Comparison of ENCODE assay signal across 1 cellular context in the genomic region with DNA sequence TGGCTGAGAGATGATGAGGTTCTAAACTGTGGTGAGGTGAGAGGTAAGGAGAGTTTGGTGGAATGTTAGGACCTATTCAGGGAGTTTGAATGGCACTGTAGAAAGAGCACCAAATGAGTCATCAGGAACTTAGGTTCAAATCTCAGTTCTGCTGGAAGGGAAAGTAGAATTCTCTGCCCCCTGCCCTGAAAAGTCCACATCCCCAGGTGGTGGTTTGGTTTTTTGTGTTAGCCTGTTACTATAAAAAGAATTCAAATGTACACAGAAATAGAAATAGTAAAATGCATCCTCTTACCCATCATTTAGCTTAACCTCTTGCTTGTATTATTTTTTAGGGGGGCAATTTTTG.
TF ChIP-seq lines count a peak whose summit lies in the region.

No MANE protein-coding gene starts in this region.

TF ChIP-seq in GM12878, 131 proteins besides CTCF, POLR2A, EP300 and RAD21:
- TF ChIP-seq CREM (IDR thresholded peaks at IDR 0.05; ENCODE audit: low read depth) = peak; percentile 22; the same call in 1 of the 2 replicates
- TF ChIP-seq RBBP5 (conservative IDR thresholded peaks at IDR 0.05) = no peak
- 0 out of 2 replicates have a peak, but pooled peaks have one; percentile 42 for TF ChIP-seq SPI1 (IDR thresholded peaks at IDR 0.05; ENCODE audit: borderline replicate concordance, insufficient read depth, low read depth, low read length)
- TF ChIP-seq MEF2B (IDR thresholded peaks at IDR 0.05; ENCODE audit: partially characterized antibody, poor library complexity, severe bottlenecking) = peak; percentile 37
- TF ChIP-seq TBL1XR1 (IDR thresholded peaks at IDR 0.05; ENCODE audit: low read depth, low read length) = 0 out of 2 replicates have a peak, but pooled peaks have one; percentile 41
- TF ChIP-seq MTA3 (IDR thresholded peaks at IDR 0.05; ENCODE audit: borderline replicate concordance, low read length) = peak; percentile 85; the same call in 1 of the 2 replicates
- TF ChIP-seq SP1 (IDR thresholded peaks at IDR 0.05; ENCODE audit: low read depth, low read length) = peak; percentile 34
- no peak for TF ChIP-seq ZBED1 (IDR thresholded peaks at IDR 0.05; ENCODE audit: borderline replicate concordance)
- TF ChIP-seq RFX5 (IDR thresholded peaks at IDR 0.05; ENCODE audit: low read depth, low read length) = no peak
- peak; percentile 87 for TF ChIP-seq NFIC (IDR thresholded peaks at IDR 0.05; ENCODE audit: low read depth, low read length)
- TF ChIP-seq, protein P1, sequence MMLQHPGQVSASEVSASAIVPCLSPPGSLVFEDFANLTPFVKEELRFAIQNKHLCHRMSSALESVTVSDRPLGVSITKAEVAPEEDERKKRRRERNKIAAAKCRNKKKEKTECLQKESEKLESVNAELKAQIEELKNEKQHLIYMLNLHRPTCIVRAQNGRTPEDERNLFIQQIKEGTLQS (IDR thresholded peaks at IDR 0.05; ENCODE audit: borderline replicate concordance, extremely low read depth, low read depth, low read length) = no peak
- peak; percentile 49; the same call in 1 of the 2 replicates for TF ChIP-seq IRF4 (IDR thresholded peaks at IDR 0.05; ENCODE audit: low read depth, low read length)
- no peak for TF ChIP-seq ZNF207 (IDR thresholded peaks at IDR 0.05; ENCODE audit: borderline replicate concordance)
- TF ChIP-seq TCF3 (IDR thresholded peaks at IDR 0.05; ENCODE audit: borderline replicate concordance, insufficient read depth, low read depth, low read length) = 0 out of 2 replicates have a peak, but pooled peaks have one; percentile 10
- 0 out of 2 replicates have a peak, but pooled peaks have one; percentile 35 for TF ChIP-seq BCL11A (IDR thresholded peaks at IDR 0.05; ENCODE audit: low read depth, low read length)
- TF ChIP-seq, protein P2, sequence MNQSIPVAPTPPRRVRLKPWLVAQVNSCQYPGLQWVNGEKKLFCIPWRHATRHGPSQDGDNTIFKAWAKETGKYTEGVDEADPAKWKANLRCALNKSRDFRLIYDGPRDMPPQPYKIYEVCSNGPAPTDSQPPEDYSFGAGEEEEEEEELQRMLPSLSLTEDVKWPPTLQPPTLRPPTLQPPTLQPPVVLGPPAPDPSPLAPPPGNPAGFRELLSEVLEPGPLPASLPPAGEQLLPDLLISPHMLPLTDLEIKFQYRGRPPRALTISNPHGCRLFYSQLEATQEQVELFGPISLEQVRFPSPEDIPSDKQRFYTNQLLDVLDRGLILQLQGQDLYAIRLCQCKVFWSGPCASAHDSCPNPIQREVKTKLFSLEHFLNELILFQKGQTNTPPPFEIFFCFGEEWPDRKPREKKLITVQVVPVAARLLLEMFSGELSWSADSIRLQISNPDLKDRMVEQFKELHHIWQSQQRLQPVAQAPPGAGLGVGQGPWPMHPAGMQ (IDR thresholded peaks at IDR 0.05; ENCODE audit: borderline replicate concordance) = no peak
- peak; percentile 87 for TF ChIP-seq RUNX3 (IDR thresholded peaks at IDR 0.05; ENCODE audit: low read length)
- TF ChIP-seq, protein P3, sequence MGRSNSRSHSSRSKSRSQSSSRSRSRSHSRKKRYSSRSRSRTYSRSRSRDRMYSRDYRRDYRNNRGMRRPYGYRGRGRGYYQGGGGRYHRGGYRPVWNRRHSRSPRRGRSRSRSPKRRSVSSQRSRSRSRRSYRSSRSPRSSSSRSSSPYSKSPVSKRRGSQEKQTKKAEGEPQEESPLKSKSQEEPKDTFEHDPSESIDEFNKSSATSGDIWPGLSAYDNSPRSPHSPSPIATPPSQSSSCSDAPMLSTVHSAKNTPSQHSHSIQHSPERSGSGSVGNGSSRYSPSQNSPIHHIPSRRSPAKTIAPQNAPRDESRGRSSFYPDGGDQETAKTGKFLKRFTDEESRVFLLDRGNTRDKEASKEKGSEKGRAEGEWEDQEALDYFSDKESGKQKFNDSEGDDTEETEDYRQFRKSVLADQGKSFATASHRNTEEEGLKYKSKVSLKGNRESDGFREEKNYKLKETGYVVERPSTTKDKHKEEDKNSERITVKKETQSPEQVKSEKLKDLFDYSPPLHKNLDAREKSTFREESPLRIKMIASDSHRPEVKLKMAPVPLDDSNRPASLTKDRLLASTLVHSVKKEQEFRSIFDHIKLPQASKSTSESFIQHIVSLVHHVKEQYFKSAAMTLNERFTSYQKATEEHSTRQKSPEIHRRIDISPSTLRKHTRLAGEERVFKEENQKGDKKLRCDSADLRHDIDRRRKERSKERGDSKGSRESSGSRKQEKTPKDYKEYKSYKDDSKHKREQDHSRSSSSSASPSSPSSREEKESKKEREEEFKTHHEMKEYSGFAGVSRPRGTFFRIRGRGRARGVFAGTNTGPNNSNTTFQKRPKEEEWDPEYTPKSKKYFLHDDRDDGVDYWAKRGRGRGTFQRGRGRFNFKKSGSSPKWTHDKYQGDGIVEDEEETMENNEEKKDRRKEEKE (IDR thresholded peaks at IDR 0.05) = no peak
- TF ChIP-seq NFXL1 (IDR thresholded peaks at IDR 0.05; ENCODE audit: borderline replicate concordance) = no peak
- TF ChIP-seq SREBF1 (IDR thresholded peaks at IDR 0.05; ENCODE audit: low read length) = no peak
- no peak for TF ChIP-seq EGR1 (IDR thresholded peaks at IDR 0.05; ENCODE audit: borderline replicate concordance in 1 of 2, low read depth in 2 of 2, low read length in 2 of 2)
- no peak for TF ChIP-seq FOXK2 (IDR thresholded peaks at IDR 0.05)
- no peak for TF ChIP-seq BACH1 (IDR thresholded peaks at IDR 0.05; ENCODE audit: borderline replicate concordance)
- TF ChIP-seq, protein P4, sequence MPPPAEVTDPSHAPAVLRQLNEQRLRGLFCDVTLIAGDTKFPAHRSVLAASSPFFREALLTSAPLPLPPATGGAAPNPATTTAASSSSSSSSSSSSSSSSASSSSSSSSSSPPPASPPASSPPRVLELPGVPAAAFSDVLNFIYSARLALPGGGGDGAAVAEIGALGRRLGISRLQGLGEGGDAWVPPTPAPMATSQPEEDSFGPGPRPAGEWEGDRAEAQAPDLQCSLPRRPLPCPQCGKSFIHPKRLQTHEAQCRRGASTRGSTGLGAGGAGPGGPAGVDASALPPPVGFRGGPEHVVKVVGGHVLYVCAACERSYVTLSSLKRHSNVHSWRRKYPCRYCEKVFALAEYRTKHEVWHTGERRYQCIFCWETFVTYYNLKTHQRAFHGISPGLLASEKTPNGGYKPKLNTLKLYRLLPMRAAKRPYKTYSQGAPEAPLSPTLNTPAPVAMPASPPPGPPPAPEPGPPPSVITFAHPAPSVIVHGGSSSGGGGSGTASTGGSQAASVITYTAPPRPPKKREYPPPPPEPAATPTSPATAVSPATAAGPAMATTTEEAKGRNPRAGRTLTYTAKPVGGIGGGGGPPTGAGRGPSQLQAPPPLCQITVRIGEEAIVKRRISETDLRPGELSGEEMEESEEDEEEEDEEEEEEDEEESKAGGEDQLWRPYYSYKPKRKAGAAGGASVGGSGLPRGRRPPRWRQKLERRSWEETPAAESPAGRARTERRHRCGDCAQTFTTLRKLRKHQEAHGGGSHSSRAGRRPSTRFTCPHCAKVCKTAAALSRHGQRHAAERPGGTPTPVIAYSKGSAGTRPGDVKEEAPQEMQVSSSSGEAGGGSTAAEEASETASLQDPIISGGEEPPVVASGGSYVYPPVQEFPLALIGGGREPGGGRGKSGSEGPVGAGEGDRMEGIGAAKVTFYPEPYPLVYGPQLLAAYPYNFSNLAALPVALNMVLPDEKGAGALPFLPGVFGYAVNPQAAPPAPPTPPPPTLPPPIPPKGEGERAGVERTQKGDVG (CRISPR knock-in tag; IDR thresholded peaks at IDR 0.05) = no peak
- peak; percentile 67 for TF ChIP-seq IKZF1 (conservative IDR thresholded peaks at IDR 0.05)
- no peak for TF ChIP-seq NRF1 (conservative IDR thresholded peaks at IDR 0.05; ENCODE audit: low read depth, low read length)
- peak; percentile 94 for TF ChIP-seq MEF2A (IDR thresholded peaks at IDR 0.05; ENCODE audit: insufficient read depth, low read depth, low read length)
- TF ChIP-seq IKZF2 (IDR thresholded peaks at IDR 0.05) = peak; percentile 73 to 75
- TF ChIP-seq EED (IDR thresholded peaks at IDR 0.05; ENCODE audit: low read depth) = peak; percentile 96
- no peak for TF ChIP-seq RELA (IDR thresholded peaks at IDR 0.05; ENCODE audit: borderline replicate concordance, partially characterized antibody)
- TF ChIP-seq YBX1 (IDR thresholded peaks at IDR 0.05) = no peak
- TF ChIP-seq, protein P5, sequence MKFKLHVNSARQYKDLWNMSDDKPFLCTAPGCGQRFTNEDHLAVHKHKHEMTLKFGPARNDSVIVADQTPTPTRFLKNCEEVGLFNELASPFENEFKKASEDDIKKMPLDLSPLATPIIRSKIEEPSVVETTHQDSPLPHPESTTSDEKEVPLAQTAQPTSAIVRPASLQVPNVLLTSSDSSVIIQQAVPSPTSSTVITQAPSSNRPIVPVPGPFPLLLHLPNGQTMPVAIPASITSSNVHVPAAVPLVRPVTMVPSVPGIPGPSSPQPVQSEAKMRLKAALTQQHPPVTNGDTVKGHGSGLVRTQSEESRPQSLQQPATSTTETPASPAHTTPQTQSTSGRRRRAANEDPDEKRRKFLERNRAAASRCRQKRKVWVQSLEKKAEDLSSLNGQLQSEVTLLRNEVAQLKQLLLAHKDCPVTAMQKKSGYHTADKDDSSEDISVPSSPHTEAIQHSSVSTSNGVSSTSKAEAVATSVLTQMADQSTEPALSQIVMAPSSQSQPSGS (IDR thresholded peaks at IDR 0.05; ENCODE audit: low read length) = no peak
- TF ChIP-seq, protein P6, sequence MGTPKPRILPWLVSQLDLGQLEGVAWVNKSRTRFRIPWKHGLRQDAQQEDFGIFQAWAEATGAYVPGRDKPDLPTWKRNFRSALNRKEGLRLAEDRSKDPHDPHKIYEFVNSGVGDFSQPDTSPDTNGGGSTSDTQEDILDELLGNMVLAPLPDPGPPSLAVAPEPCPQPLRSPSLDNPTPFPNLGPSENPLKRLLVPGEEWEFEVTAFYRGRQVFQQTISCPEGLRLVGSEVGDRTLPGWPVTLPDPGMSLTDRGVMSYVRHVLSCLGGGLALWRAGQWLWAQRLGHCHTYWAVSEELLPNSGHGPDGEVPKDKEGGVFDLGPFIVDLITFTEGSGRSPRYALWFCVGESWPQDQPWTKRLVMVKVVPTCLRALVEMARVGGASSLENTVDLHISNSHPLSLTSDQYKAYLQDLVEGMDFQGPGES (IDR thresholded peaks at IDR 0.05) = no peak
- TF ChIP-seq, protein P7, sequence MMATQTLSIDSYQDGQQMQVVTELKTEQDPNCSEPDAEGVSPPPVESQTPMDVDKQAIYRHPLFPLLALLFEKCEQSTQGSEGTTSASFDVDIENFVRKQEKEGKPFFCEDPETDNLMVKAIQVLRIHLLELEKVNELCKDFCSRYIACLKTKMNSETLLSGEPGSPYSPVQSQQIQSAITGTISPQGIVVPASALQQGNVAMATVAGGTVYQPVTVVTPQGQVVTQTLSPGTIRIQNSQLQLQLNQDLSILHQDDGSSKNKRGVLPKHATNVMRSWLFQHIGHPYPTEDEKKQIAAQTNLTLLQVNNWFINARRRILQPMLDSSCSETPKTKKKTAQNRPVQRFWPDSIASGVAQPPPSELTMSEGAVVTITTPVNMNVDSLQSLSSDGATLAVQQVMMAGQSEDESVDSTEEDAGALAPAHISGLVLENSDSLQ (IDR thresholded peaks at IDR 0.05) = peak; percentile 38; the same call in 1 of the 2 replicates
- no peak for TF ChIP-seq MYC (IDR thresholded peaks at IDR 0.05; ENCODE audit: insufficient read depth, insufficient read length, insufficient replicate concordance, low read length, severe bottlenecking)
- peak; percentile 58; the same call in 1 of the 2 replicates for TF ChIP-seq FOXM1 (IDR thresholded peaks at IDR 0.05; ENCODE audit: low read depth, low read length)
- TF ChIP-seq, protein P8, sequence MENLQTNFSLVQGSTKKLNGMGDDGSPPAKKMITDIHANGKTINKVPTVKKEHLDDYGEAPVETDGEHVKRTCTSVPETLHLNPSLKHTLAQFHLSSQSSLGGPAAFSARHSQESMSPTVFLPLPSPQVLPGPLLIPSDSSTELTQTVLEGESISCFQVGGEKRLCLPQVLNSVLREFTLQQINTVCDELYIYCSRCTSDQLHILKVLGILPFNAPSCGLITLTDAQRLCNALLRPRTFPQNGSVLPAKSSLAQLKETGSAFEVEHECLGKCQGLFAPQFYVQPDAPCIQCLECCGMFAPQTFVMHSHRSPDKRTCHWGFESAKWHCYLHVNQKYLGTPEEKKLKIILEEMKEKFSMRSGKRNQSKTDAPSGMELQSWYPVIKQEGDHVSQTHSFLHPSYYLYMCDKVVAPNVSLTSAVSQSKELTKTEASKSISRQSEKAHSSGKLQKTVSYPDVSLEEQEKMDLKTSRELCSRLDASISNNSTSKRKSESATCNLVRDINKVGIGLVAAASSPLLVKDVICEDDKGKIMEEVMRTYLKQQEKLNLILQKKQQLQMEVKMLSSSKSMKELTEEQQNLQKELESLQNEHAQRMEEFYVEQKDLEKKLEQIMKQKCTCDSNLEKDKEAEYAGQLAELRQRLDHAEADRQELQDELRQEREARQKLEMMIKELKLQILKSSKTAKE (IDR thresholded peaks at IDR 0.05; ENCODE audit: low read depth, poor library complexity, severe bottlenecking) = peak; percentile 19
- 0 out of 3 replicates have a peak, but pooled peaks have one; percentile 42 for TF ChIP-seq POU2F2 (IDR thresholded peaks at IDR 0.05; ENCODE audit: borderline replicate concordance, low read depth, low read length)
- peak; percentile 70 for TF ChIP-seq JUNB (IDR thresholded peaks at IDR 0.05)
TF ChIP-seq in GM12878: peak in this region for 20.
